Comparison of ENCODE assay signal across 10 cellular contexts in the genomic region with DNA sequence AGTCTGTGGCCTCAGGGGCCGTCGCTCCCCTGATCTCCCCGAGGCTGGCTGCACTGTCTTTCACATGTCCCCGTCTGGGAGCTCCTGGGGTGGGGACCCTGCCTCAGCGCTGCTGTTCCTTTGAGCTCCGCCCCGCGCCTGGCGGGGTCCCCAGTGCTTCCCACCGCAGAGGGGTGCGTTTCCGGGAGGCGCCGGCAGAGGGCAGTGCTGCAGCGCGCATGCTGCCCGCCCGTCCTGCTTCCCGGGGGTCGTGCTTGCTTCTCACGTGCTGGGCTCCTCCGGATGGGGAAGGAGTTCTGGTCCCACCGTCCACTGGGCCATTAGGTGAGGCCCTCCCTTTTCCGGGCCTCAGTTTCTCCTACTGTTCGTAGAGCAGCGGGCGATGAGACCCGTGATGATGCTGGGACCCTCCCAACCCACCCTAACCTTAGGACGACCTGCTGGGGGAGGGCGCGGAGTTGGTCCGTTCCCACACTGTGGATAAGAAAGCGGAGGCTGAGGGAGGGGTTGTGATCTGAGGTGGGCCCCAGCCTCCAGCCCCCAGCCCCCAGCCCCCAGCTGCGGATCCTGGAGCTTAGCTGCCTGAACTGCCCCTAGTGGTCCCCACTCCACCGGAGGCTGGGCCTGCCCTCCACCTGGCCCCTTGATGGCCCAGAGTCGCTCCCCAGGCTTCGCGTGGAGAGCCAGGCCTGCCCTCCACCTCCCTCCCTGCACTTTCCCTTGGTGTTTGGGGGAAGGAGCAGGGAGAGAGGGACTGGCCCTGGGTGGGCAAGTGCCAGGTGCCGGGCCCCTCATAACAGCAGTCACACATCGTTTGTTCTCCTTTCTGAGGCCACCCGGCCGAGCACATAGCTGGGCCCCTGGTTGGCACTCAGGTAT. TPM values are rescaled to one million over a fixed set of nuclear protein-coding genes. Genes with fewer than 3 reads are reported as not detected.
A peak's percentile ranks its signal among the peaks of the same experiment; 100 is the strongest.
DNase-seq lines count a peak whose midpoint lies in the region; ATAC-seq and TF ChIP-seq lines count a peak whose summit lies in the region.
"Had no signal": no experiment of that assay in that cellular context is flagged by ENCODE, and none has a peak within 500 bp of the region (broad histone marks: within the 10 kb centered on the region; RNA-seq: fewer than 3 reads in every experiment).

No MANE protein-coding gene starts in this region.

- no peaks in the 10 kb centered on the region for H3K27me3 ChIP-seq in right cardiac atrium (ENCODE audit: control insufficient read depth, insufficient read depth)

- no peaks in the 10 kb centered on the region for H3K4me1 ChIP-seq in right cardiac atrium (ENCODE audit: control insufficient read depth, insufficient read depth, low read length)

- intact Hi-C loops in right cardiac atrium (cut with DNase I): loop anchor here in 2 of 4 donors (10.0 kb wide), 1 partner anchor 307 kb away; no protein-coding TSS in a partner anchor

- peak; percentile 25 for DNase-seq in GM12865 (ENCODE audit: low read depth)
- DNase-seq in NB4 (ENCODE audit: low read depth): peak; percentile 56
- DNase-seq in activated T-helper 9 cell treated with anti-CD3 and anti-CD28 coated beads, Interleukin-2, amount 50 U/mL, for 16 hours (ENCODE audit: low read depth): peak; percentile 5
- peak in 2 of 3 donors; percentile 74 to 75 for DNase-seq in right cardiac atrium
- peak; percentile 16 to 54 for DNase-seq in stimulated activated CD4-positive, alpha-beta T cell treated with anti-CD3 and anti-CD28 coated beads, Interleukin-4, amount 100 ng/mL, for 48 hours (ENCODE audit: low read depth in 2 of 2)
- DNase-seq in NCI-H2107 treated with DMSO at 0.1 percent for 48 hours (lab: John Stamatoyannopoulos, UW; ENCODE audit: unreplicated experiment): no peak
- DNase-seq: naive B cell had no signal

- H3K27ac ChIP-seq in right cardiac atrium (ENCODE audit: low read length): no peak overlapping the region

- TF ChIP-seq CTCF in GM12865 (IDR thresholded peaks at IDR 0.05; ENCODE audit: insufficient read depth, low read depth, low read length, missing control alignments) (peak; percentile 95), NB4 (IDR thresholded peaks at IDR 0.05; ENCODE audit: low read depth, low read length) (peak; percentile 93)

- TF ChIP-seq POLR2A in NB4 (IDR thresholded peaks at IDR 0.05; ENCODE audit: extremely low read depth, insufficient read length): no peak

- ATAC-seq in right cardiac atrium: no peak
- ATAC-seq in HG02938 (IDR thresholded peaks at IDR 0.05; ENCODE audit: unreplicated experiment): no peak
- ATAC-seq in HG03432 (IDR thresholded peaks at IDR 0.05; ENCODE audit: unreplicated experiment): no peak

- no peaks in the 10 kb centered on the region for H3K9me3 ChIP-seq in right cardiac atrium (ENCODE audit: control insufficient read depth, low read length)

- WGBS in right cardiac atrium: 18% methylated on average over 42 of the region's 42 CpGs

- H3K4me3 ChIP-seq in GM12865 (ENCODE audit: low read depth, low read length) (no peak overlapping the region), NB4 (ENCODE audit: low read depth, low read length) (no peak overlapping the region), right cardiac atrium (ENCODE audit: low read length) (no peak overlapping the region)

RNA-seq across cellular contexts. Expression of a gene that starts 15.3 kb away (rescaled TPM):
- total RNA-seq in right cardiac atrium: 1 to 10 TPM in 3 of 4 donors, under 1 TPM in 1; 0.34 to 1.3 (median 1.1) TPM
- polyA plus RNA-seq in right cardiac atrium: 1.5 TPM
- total RNA-seq: T-helper 1 cell treated with Interleukin-12 subunit alpha and Interleukin-12 subunit beta and Interleukin-4 antibody, amounts not matched to agents 30 ng/mL and 1 ng/mL, for 36 hours had no signal

RNA-seq across cellular contexts. Expression of a gene that starts 27.6 kb away (rescaled TPM):
- total RNA-seq in right cardiac atrium: under 1 TPM in 1 of 4 donors, not detected in 3; 0.12 TPM
- 0.09 TPM for polyA plus RNA-seq in right cardiac atrium
- total RNA-seq: T-helper 1 cell treated with Interleukin-12 subunit alpha and Interleukin-12 subunit beta and Interleukin-4 antibody, amounts not matched to agents 30 ng/mL and 1 ng/mL, for 36 hours had no signal
